Comparison of ENCODE assay signal across 22 cellular contexts in genomic region chr12:82647853-82648252, GRCh38. TPM values are rescaled to one million over a fixed set of nuclear protein-coding genes. Genes with fewer than 3 reads are reported as not detected.
DNase-seq lines count a peak whose midpoint lies in the region; ATAC-seq and TF ChIP-seq lines count a peak whose summit lies in the region.
"Had no signal": no experiment of that assay in that cellular context is flagged by ENCODE, and none has a peak within 500 bp of the region (broad histone marks: within the 10 kb centered on the region; RNA-seq: fewer than 3 reads in every experiment).

No MANE protein-coding gene starts in this region.

- peak; percentile 30 for DNase-seq in SK-MEL-5 (ENCODE audit: low read depth, low spot score)
- peak; percentile 27 for DNase-seq in medulla oblongata (ENCODE audit: extremely low spot score)
- no peak for DNase-seq in NCI-H82 treated with DMSO at 0.1 percent for 48 hours (lab: John Stamatoyannopoulos, UW; ENCODE audit: unreplicated experiment)
- no peak for DNase-seq in chondrocyte (ENCODE audit: low spot score)
- DNase-seq in mucosa of gallbladder (ENCODE audit: low spot score): no peak
- DNase-seq: AML-193; CD4-positive, alpha-beta T cell; COR-L47; DMS53; NCI-H2029; NCI-H446; NCI-H524 treated with DMSO at 0.1 percent for 48 hours; NCI-H774; SHP77 treated with DMSO at 0.1 percent for 48 hours had no signal

- peaks cover 2% of the 10 kb centered on the region for H3K9me3 Mint-ChIP-seq in chondrocyte (ENCODE audit: low read depth)

- H3K4me2 ChIP-seq in KMS-11: peak overlapping the region; percentile 88
- H3K4me2 ChIP-seq: A549; BLaER1 treated with 17β-estradiol and CSF1 and Interleukin-3, amounts not matched to agents 10 nM and 100 nM had no signal

- no peaks in the 10 kb centered on the region for H4K20me1 ChIP-seq in KMS-11 (ENCODE audit: insufficient read depth)
- H4K20me1 ChIP-seq: BLaER1 treated with 17β-estradiol and CSF1 and Interleukin-3, amounts not matched to agents 10 nM and 100 nM had no signal

- no peaks in the 10 kb centered on the region for H3K27me3 ChIP-seq in KMS-11 (ENCODE audit: insufficient read depth, low read depth)
- H3K27me3 ChIP-seq: BLaER1 treated with 17β-estradiol and CSF1 and Interleukin-3, amounts not matched to agents 10 nM and 100 nM had no signal

- no peak overlapping the region for H3K27ac ChIP-seq in KMS-11
- H3K27ac ChIP-seq: BLaER1 treated with 17β-estradiol and CSF1 and Interleukin-3, amounts not matched to agents 10 nM and 100 nM; SK-N-MC had no signal

- no peak overlapping the region for H3K9ac ChIP-seq in KMS-11
- H3K9ac ChIP-seq: BLaER1 treated with 17β-estradiol and CSF1 and Interleukin-3, amounts not matched to agents 10 nM and 100 nM had no signal

- H3K4me1 Mint-ChIP-seq in chondrocyte (ENCODE audit: low read depth): peaks cover 6% of the 10 kb centered on the region

- no peaks in the 10 kb centered on the region for H3K36me3 Mint-ChIP-seq in chondrocyte (ENCODE audit: low read depth)

- H3K36me3 ChIP-seq in KMS-11 (ENCODE audit: insufficient read depth): no peaks in the 10 kb centered on the region
- H3K36me3 ChIP-seq: BLaER1 treated with 17β-estradiol and CSF1 and Interleukin-3, amounts not matched to agents 10 nM and 100 nM had no signal

- H3K27me3 Mint-ChIP-seq in chondrocyte (ENCODE audit: low read depth): no peaks in the 10 kb centered on the region
- H3K27me3 Mint-ChIP-seq: CD4-positive, alpha-beta T cell had no signal

- TF ChIP-seq CTCF in KMS-11 (conservative IDR thresholded peaks at IDR 0.05; ENCODE audit: low read depth, low read length) (no peak; the same call in 1 of the 2 replicates), chondrocyte (IDR thresholded peaks at IDR 0.05) (no peak)

- peaks cover 44% of the 10 kb centered on the region for H3K4me1 ChIP-seq in KMS-11 (ENCODE audit: low read depth, poor library complexity, severe bottlenecking)

- no peak overlapping the region for H3K4me3 ChIP-seq in KMS-11 (IDR thresholded peaks at IDR 0.05; ENCODE audit: insufficient read depth, low read depth, low read length)
- H3K4me3 ChIP-seq: A549; BLaER1 treated with 17β-estradiol and CSF1 and Interleukin-3, amounts not matched to agents 10 nM and 100 nM; GM12878; K562; SK-N-MC had no signal

- H3K27ac Mint-ChIP-seq in chondrocyte (ENCODE audit: unreplicated experiment): no peak overlapping the region
- H3K27ac Mint-ChIP-seq: CD4-positive, alpha-beta T cell had no signal

- no peak overlapping the region for H3K4me3 Mint-ChIP-seq in chondrocyte (ENCODE audit: unreplicated experiment)
- H3K4me3 Mint-ChIP-seq: CD4-positive, alpha-beta T cell had no signal

- no peaks in the 10 kb centered on the region for H3K79me2 ChIP-seq in KMS-11 (ENCODE audit: insufficient read depth, low read depth)

- in situ Hi-C loops in SK-MEL-5 (cut with HindIII; ENCODE audit: low pct_unique_long_range_greater_than_20kb, low sequenced_read_pairs): no loop called here

- ATAC-seq in HG02759 (IDR thresholded peaks at IDR 0.05; ENCODE audit: unreplicated experiment): no peak
- ATAC-seq: A549, GM12878, K562, Panc1 had no signal

- peak overlapping the region; percentile 52; the same call in 1 of the 2 replicates for H2AFZ ChIP-seq in KMS-11 (ENCODE audit: low read depth)

RNA-seq across cellular contexts. Expression of gene TMTC2, which starts 38.9 kb away (rescaled TPM):
- total RNA-seq in SK-MEL-5 (2014; rRNA removed; shearing (Covaris generic)): 17.3 and 17.8 TPM in 2 replicates
- 36.6 and 46.4 TPM in 2 replicates for polyA plus RNA-seq in SK-MEL-5 (2015; cell fraction: cytosol; rRNA removed)
- polyA plus RNA-seq in SK-MEL-5 (2015; cell fraction: nucleus; rRNA removed): 64.9 and 99.8 TPM in 2 replicates
- total RNA-seq in chondrocyte: 1.4 to 8.9 TPM (median 1.9 TPM) in 3 replicates
- total RNA-seq in mucosa of gallbladder: 41.3 TPM

Comparison
In these comparisons a context has a peak if more than half of its experiments do, and no peak if none do; other contexts are left out.
1. DNase-seq: peak in SK-MEL-5 (single experiment) and medulla oblongata (single experiment); none in NCI-H82 treated with DMSO at 0.1 percent for 48 hours (single experiment), chondrocyte (single experiment) and mucosa of gallbladder (single experiment).